18 cellular contexts compared by ENCODE assay signal in genomic region chr7:106196460-106197021, GRCh38.
"Had no signal": no experiment of that assay in that cellular context is flagged by ENCODE, and none has a peak within 500 bp of the region (broad histone marks: within the 10 kb centered on the region; RNA-seq: fewer than 3 reads in every experiment).

No MANE protein-coding gene starts in this region.

- DNase-seq: activated CD4-positive, alpha-beta T cell treated with anti-CD3 and anti-CD28 coated beads, Interleukin-2, amount 50 U/mL, for 48 hours; activated CD4-positive, CD25-positive, alpha-beta regulatory T cell treated with anti-CD3 and anti-CD28 coated beads, Interleukin-2, amount 50 U/mL, for 72 hours; activated effector memory CD4-positive, alpha-beta T cell treated with Interleukin-2 at 50 U/mL for 16 hours; activated T-cell treated with anti-CD3 and anti-CD28 coated beads, Interleukin-2, amount 50 U/mL, for 24 hours; adrenal gland; caudate nucleus; colonic mucosa; foreskin melanocyte; left cardiac atrium; retina; stimulated activated CD4-positive, alpha-beta T cell treated with anti-CD3 and anti-CD28 coated beads, Interleukin-15, amount 100 ng/mL, for 24 hours; stimulated activated CD4-positive, alpha-beta T cell treated with anti-CD3 and anti-CD28 coated beads, Interleukin-4, amount 100 ng/mL, for 1 hour; stimulated activated naive B cell treated with anti-CD40 and anti-IgM and Interleukin-4, amounts not matched to agents 10 μg/mL and 1 μg/mL and 100 μg/mL, for 72 hours; T-helper 1 cell; T1000; tibial artery had no signal

- H3K4me1 ChIP-seq: colonic mucosa had no signal

- H3K27me3 ChIP-seq: adrenal gland, colonic mucosa, tibial artery, vagina had no signal

- H3K36me3 ChIP-seq: adrenal gland, colonic mucosa, tibial artery, vagina had no signal

- ATAC-seq: left cardiac atrium; natural killer cell treated with Interleukin-12 subunit alpha and Interleukin-12 subunit beta and Interleukin-15 and Interleukin-18, amount 100 ng/mL, for 72 hours; stimulated activated naive B cell treated with anti-CD40 and anti-IgM and Interleukin-4, amounts not matched to agents 10 μg/mL and 1 μg/mL and 100 μg/mL, for 72 hours had no signal

- H3K4me3 ChIP-seq: adrenal gland, colonic mucosa, tibial artery, vagina had no signal

- H3K9me3 ChIP-seq: adrenal gland, colonic mucosa, tibial artery, vagina had no signal

- H3K27ac ChIP-seq: adrenal gland, colonic mucosa, vagina had no signal
